ENCODE assay signal across 12 cellular contexts in genomic region chr12:118374126-118374725, GRCh38. TPM values are rescaled to one million over a fixed set of nuclear protein-coding genes. Genes with fewer than 3 reads are reported as not detected.
DNase-seq lines count a peak whose midpoint lies in the region; ATAC-seq and TF ChIP-seq lines count a peak whose summit lies in the region.
"Had no signal": no experiment of that assay in that cellular context is flagged by ENCODE, and none has a peak within 500 bp of the region (broad histone marks: within the 10 kb centered on the region; RNA-seq: fewer than 3 reads in every experiment).

No MANE protein-coding gene starts in this region.

- no peak overlapping the region for H3K9ac ChIP-seq in SK-N-SH
- H3K9ac ChIP-seq in endodermal cell (ENCODE audit: extremely low read depth, low read length, poor library complexity, severe bottlenecking) = no peak overlapping the region
- H3K9ac ChIP-seq in MM.1S (ENCODE audit: low read length) = no peak overlapping the region

- H3K36me3 ChIP-seq in SK-N-SH (replicated peaks in 1 of 2; ENCODE audit: control insufficient read depth in 1 of 2, insufficient read depth in 2 of 2, low read length in 1 of 2) (peaks cover 0 to 5% of the 10 kb centered on the region in 2 experiments), Panc1 (ENCODE audit: control insufficient read depth, insufficient read depth, low read length) (peaks cover 5% of the 10 kb centered on the region; the same call in 1 of the 2 replicates), endodermal cell (ENCODE audit: control insufficient read depth, insufficient read depth, low read length) (peaks cover 2% of the 10 kb centered on the region), psoas muscle (ENCODE audit: insufficient read depth in 1 of 2, low read depth in 1 of 2) (peaks cover 0 to 1% of the 10 kb centered on the region in 2 donors), MM.1S (replicated peaks; ENCODE audit: insufficient read depth, low read length) (no peaks in the 10 kb centered on the region)

- in situ Hi-C loops in Panc1 (cut with HindIII; ENCODE audit: low pct_unique_long_range_greater_than_20kb, low sequenced_read_pairs) = no loop called here

- no peak for TF ChIP-seq RAD21 in SK-N-SH (IDR thresholded peaks at IDR 0.05; ENCODE audit: low read length)

- no peak for TF ChIP-seq CTCF in SK-N-SH (IDR thresholded peaks at IDR 0.05)
- no peak for TF ChIP-seq CTCF in Panc1 (IDR thresholded peaks at IDR 0.05)
- no peak for TF ChIP-seq CTCF in endodermal cell (conservative IDR thresholded peaks at IDR 0.05)
- TF ChIP-seq CTCF in psoas muscle (IDR thresholded peaks at IDR 0.05) = no peak
- no peak for TF ChIP-seq CTCF in MM.1S (IDR thresholded peaks at IDR 0.05; ENCODE audit: low read length)

- intact Hi-C loops in Panc1 (cut with micrococcal nuclease; ENCODE audit: unreplicated experiment) = loop anchor here (2.0 kb wide), 1 partner anchor 191 kb away; no protein-coding TSS in a partner anchor
- intact Hi-C loops in psoas muscle (cut with DNase I) = loop anchor here (10.0 kb wide), 2 partner anchors 249 to 499 kb away; no protein-coding TSS in a partner anchor

- H3K4me1 Mint-ChIP-seq in endodermal cell = peaks cover 36% of the 10 kb centered on the region

- H3K9me3 ChIP-seq in SK-N-SH (no peaks in the 10 kb centered on the region), Panc1 (ENCODE audit: control insufficient read depth, insufficient read depth, low read depth, low read length) (no peaks in the 10 kb centered on the region), endodermal cell (ENCODE audit: control insufficient read depth, low read length) (no peaks in the 10 kb centered on the region), psoas muscle (no peaks in the 10 kb centered on the region), MM.1S (replicated peaks; ENCODE audit: insufficient read depth, low read length) (no peaks in the 10 kb centered on the region)

- ATAC-seq in SK-N-SH treated with all-trans-retinoic acid at 6 μM for 48 hours (no peak), Panc1 (no peak), psoas muscle (no peak), HG03280 (IDR thresholded peaks at IDR 0.05; ENCODE audit: unreplicated experiment) (no peak)
- ATAC-seq: Right ventricle myocardium inferior had no signal

- H3K4me3 ChIP-seq in SK-N-SH (ENCODE audit: low read depth in 2 of 2, low read length in 1 of 2) = no peak overlapping the region
- peak overlapping the region; percentile 83 to 88 for H3K4me3 ChIP-seq in Panc1 (ENCODE audit: low read depth in 2 of 2, low read length in 2 of 2)
- peak overlapping the region; percentile 89 for H3K4me3 ChIP-seq in endodermal cell (ENCODE audit: low read length)
- H3K4me3 ChIP-seq in psoas muscle = peak overlapping the region; percentile 99
- H3K4me3 ChIP-seq in MM.1S (ENCODE audit: low read length) = no peak overlapping the region

- TF ChIP-seq EP300 in SK-N-SH (IDR thresholded peaks at IDR 0.05; ENCODE audit: borderline replicate concordance in 1 of 2, low read depth in 1 of 2, low read length in 1 of 2) = no peak

- no peak for DNase-seq in SK-N-SH
- DNase-seq in Panc1 (ENCODE audit: low read depth, low spot score) = no peak
- peak; percentile 10 for DNase-seq in endodermal cell
- DNase-seq in psoas muscle = no peak
- DNase-seq in MM.1S = no peak
- no peak for DNase-seq in 8988T
- DNase-seq: caudate nucleus; mesendoderm; stimulated activated CD4-positive, alpha-beta T cell treated with anti-CD3 and anti-CD28 coated beads, Interleukin-15, amount 100 ng/mL, for 24 hours had no signal

- H3K4me2 ChIP-seq in SK-N-SH = peak overlapping the region; percentile 75; the same call in 1 of the 2 replicates
- no peak overlapping the region for H3K4me2 ChIP-seq in MM.1S (ENCODE audit: low read depth, low read length)

- H3K27ac ChIP-seq in SK-N-SH (ENCODE audit: low read depth in 2 of 2, low read length in 1 of 2) (no peak overlapping the region; a peak in 1 of 4 replicates), Panc1 (ENCODE audit: low read length) (peak overlapping the region; percentile 98), endodermal cell (ENCODE audit: low read depth, low read length) (no peak overlapping the region), psoas muscle (peak overlapping the region; percentile 96), MM.1S (ENCODE audit: low read length) (no peak overlapping the region)

- H3K4me1 ChIP-seq in SK-N-SH (ENCODE audit: control insufficient read depth in 1 of 2, insufficient read depth in 2 of 2, low read depth in 1 of 2, low read length in 1 of 2) (peaks cover 9 to 22% of the 10 kb centered on the region in 2 experiments; a peak in 3 of 4 replicates), Panc1 (ENCODE audit: control insufficient read depth, insufficient read depth, low read length) (peaks cover 8% of the 10 kb centered on the region; the same call in 1 of the 2 replicates), endodermal cell (ENCODE audit: control insufficient read depth, insufficient read depth, low read length) (peaks cover 4% of the 10 kb centered on the region), psoas muscle (peaks cover 43% of the 10 kb centered on the region), MM.1S (ENCODE audit: low read length) (no peaks in the 10 kb centered on the region)

- BruUV-seq in Panc1 (replicated peaks; lab: Mats Ljungman, UMichigan) = no TSS peak

- H3K27me3 Mint-ChIP-seq in endodermal cell (ENCODE audit: insufficient read depth) = no peaks in the 10 kb centered on the region

- H3K27me3 ChIP-seq in SK-N-SH (ENCODE audit: insufficient read depth) = no peaks in the 10 kb centered on the region
- no peaks in the 10 kb centered on the region for H3K27me3 ChIP-seq in Panc1 (ENCODE audit: control insufficient read depth, insufficient read depth, low read length)
- H3K27me3 ChIP-seq in endodermal cell (ENCODE audit: control insufficient read depth, insufficient read depth, low read length, poor library complexity, severe bottlenecking) = no peaks in the 10 kb centered on the region
- no peaks in the 10 kb centered on the region for H3K27me3 ChIP-seq in psoas muscle (ENCODE audit: insufficient read depth in 3 of 3, low read length in 2 of 3)
- H3K27me3 ChIP-seq in MM.1S (replicated peaks; ENCODE audit: insufficient read depth, low read length) = no peaks in the 10 kb centered on the region

- H3F3A ChIP-seq in SK-N-SH (replicated peaks; ENCODE audit: insufficient read depth) (peaks cover 8% of the 10 kb centered on the region), MM.1S (ENCODE audit: insufficient read depth, low read length) (peaks cover 7% of the 10 kb centered on the region; the same call in 1 of the 2 replicates)

- H3K36me3 Mint-ChIP-seq in endodermal cell (ENCODE audit: low read depth) = peaks cover under 1% of the 10 kb centered on the region

- H2AFZ ChIP-seq in SK-N-SH (ENCODE audit: low read depth) (no peak overlapping the region), MM.1S (ENCODE audit: low read length) (no peak overlapping the region)

- H3K27ac Mint-ChIP-seq in endodermal cell = no peak overlapping the region

- no peaks in the 10 kb centered on the region for H3K9me3 Mint-ChIP-seq in endodermal cell

- CTCF ChIA-PET in SK-N-SH (lab: Yijun Ruan, JAX) (interaction anchor here (1.2 to 7.8 kb wide), 4 partner anchors 191 to 226 kb away, joined by 3 to 267 read pairs (median 41); no protein-coding TSS in a partner anchor), Panc1 (lab: Charles Lee) (interaction anchor here (0.7 kb wide), 1 partner anchor 253 kb away, joined by 3 read pairs; no protein-coding TSS in a partner anchor)

- POLR2A ChIA-PET in SK-N-SH (lab: Yijun Ruan, JAX) (no interaction called here), Panc1 (lab: Charles Lee) (no interaction called here)

- H3K9me2 ChIP-seq in SK-N-SH (no peaks in the 10 kb centered on the region), MM.1S (replicated peaks; ENCODE audit: insufficient read depth, low read length) (no peaks in the 10 kb centered on the region)

- peak overlapping the region; percentile 94 for H3K4me3 Mint-ChIP-seq in endodermal cell

- peaks cover 9% of the 10 kb centered on the region for H4K20me1 ChIP-seq in SK-N-SH (ENCODE audit: insufficient read depth)
- H4K20me1 ChIP-seq in MM.1S (ENCODE audit: insufficient read depth, low read length) = no peaks in the 10 kb centered on the region

- H3K79me2 ChIP-seq in SK-N-SH (ENCODE audit: insufficient read depth) (peaks cover 64% of the 10 kb centered on the region), MM.1S (ENCODE audit: low read length) (peaks cover 17% of the 10 kb centered on the region)

- 92% methylated on average over 14 of the region's 14 CpGs for WGBS in SK-N-SH (ENCODE audit: low lambda C conversion rate)
- WGBS in endodermal cell (ENCODE audit: insufficient coverage in 1 of 2, insufficient read length in 1 of 2), 2 experiments = 94 to 98% methylated on average over 4 to 13 of the region's 14 CpGs
- 86 to 92% (median 91%) methylated on average over 14 of the region's 14 CpGs for WGBS in psoas muscle, 3 donors

TF ChIP-seq in SK-N-SH, 30 proteins besides CTCF, POLR2A, EP300 and RAD21 (continues in another document):
- TF ChIP-seq EZH2phosphoT487 (IDR thresholded peaks at IDR 0.05; ENCODE audit: borderline replicate concordance, low read depth) (no peak), FOXJ3 (CRISPR knock-in tag; IDR thresholded peaks at IDR 0.05) (no peak), RXRA (IDR thresholded peaks at IDR 0.05; ENCODE audit: borderline replicate concordance, low read depth) (no peak), GATA2 (CRISPR knock-in tag; IDR thresholded peaks at IDR 0.05) (no peak)

TF ChIP-seq in SK-N-SH treated with all-trans-retinoic acid at 6 μM for 48 hours, 23 proteins besides CTCF, POLR2A, EP300 and RAD21 (continues in another document):
- no peak for TF ChIP-seq TOX (CRISPR knock-in tag; IDR thresholded peaks at IDR 0.05; ENCODE audit: borderline replicate concordance)
- TF ChIP-seq TCF4 (CRISPR knock-in tag; IDR thresholded peaks at IDR 0.05; ENCODE audit: borderline replicate concordance) = no peak
- no peak for TF ChIP-seq OSR1 (CRISPR knock-in tag; IDR thresholded peaks at IDR 0.05)

RNA-seq across cellular contexts. Expression of gene TAOK3, which starts 1.5 kb away (rescaled TPM):
- 18.1 and 20.6 TPM in 2 replicates for polyA plus RNA-seq in SK-N-SH (2012; rRNA removed)
- polyA plus RNA-seq in SK-N-SH (2012; cell fraction: cytosol; rRNA removed) = 23.6 and 26.1 TPM in 2 replicates
- polyA plus RNA-seq in SK-N-SH (2012; cell fraction: nucleus; rRNA removed) = 24.4 and 31.0 TPM in 2 replicates
- 30.5 TPM for total RNA-seq in Panc1 (2021; ENCODE audit: unreplicated experiment)
- polyA plus RNA-seq in Panc1 (2012; ENCODE audit: insufficient read length) = 21.2 TPM
- 10 to 100 TPM; 33.4 to 40.6 TPM for total RNA-seq in endodermal cell
- polyA plus RNA-seq in endodermal cell (2013, experiment 1 of 2) = 12.6 TPM
- 11.7 TPM for polyA plus RNA-seq in endodermal cell (2013, experiment 2 of 2)
- total RNA-seq in psoas muscle = 10 to 100 TPM; 13.5 to 18.4 (median 18.2) TPM
- polyA plus RNA-seq in psoas muscle = 10 to 100 TPM in 1 of 3 donors, 1 to 10 TPM in 2; 6.5 to 22.2 (median 7.5) TPM

RNA-seq across cellular contexts. Expression of gene SUDS3, which starts 2.1 kb away (rescaled TPM):
- polyA plus RNA-seq in SK-N-SH (2012; rRNA removed) (15.0 and 21.8 TPM in 2 replicates), psoas muscle (10 to 100 TPM in 1 of 3 donors, 1 to 10 TPM in 2; 8.3 to 27.8 (median 9.0) TPM)
- polyA plus RNA-seq in SK-N-SH (2012; cell fraction: cytosol; rRNA removed) = 17.4 and 17.5 TPM in 2 replicates
- polyA plus RNA-seq in SK-N-SH (2012; cell fraction: nucleus; rRNA removed) = 46.3 and 50.3 TPM in 2 replicates
- total RNA-seq in Panc1 (2021; ENCODE audit: unreplicated experiment) (37.4 TPM), endodermal cell (10 to 100 TPM; 51.4 to 57.9 TPM), psoas muscle (10 to 100 TPM; 15.6 to 27.1 (median 22.4) TPM)
- polyA plus RNA-seq in Panc1 (2012; ENCODE audit: insufficient read length) = 17.8 TPM
- 29.2 TPM for polyA plus RNA-seq in endodermal cell (2013, experiment 1 of 2)
- polyA plus RNA-seq in endodermal cell (2013, experiment 2 of 2) = 27.8 TPM

Comparison
In these comparisons a context has a peak if more than half of its experiments do, and no peak if none do; other contexts are left out.
1. H3K27ac ChIP-seq: peak in Panc1 (single experiment) and psoas muscle (single experiment); none in SK-N-SH (0 of 2), endodermal cell (single experiment) and MM.1S (single experiment).
2. H3K4me3 ChIP-seq: peak in Panc1 (2 of 2), endodermal cell (single experiment) and psoas muscle (single experiment); none in SK-N-SH (0 of 2) and MM.1S (single experiment).